Comparison of ENCODE assay signal across 23 cellular contexts in the genomic region with DNA sequence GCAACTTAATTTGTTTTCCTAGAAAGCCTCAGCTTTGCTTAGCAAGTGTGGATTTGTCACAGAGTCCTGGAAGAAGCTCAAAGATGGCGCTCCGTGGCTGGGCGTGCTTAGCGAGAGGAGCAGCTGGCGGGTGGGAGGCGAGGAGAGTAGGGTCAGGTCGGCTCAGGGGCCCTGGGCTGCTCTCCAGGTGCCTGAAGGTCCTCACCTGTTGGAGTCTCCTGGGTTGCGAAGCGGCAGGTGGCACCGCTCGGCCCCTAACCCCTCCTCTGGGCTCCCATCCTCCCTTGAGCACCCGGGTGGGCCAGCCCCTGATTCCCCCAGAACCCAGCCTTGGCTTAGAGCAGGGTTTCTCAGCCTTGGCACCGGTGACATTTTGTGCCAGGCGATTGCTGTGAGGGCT. TPM values are rescaled to one million over a fixed set of nuclear protein-coding genes. Genes with fewer than 3 reads are reported as not detected.
"Had no signal": no experiment of that assay in that cellular context is flagged by ENCODE, and none has a peak within 500 bp of the region (broad histone marks: within the 10 kb centered on the region; RNA-seq: fewer than 3 reads in every experiment).

No MANE protein-coding gene starts in this region.

- H3K9me3 ChIP-seq: adrenal gland, prostate gland, right atrium auricular region, tibial nerve had no signal

- H3K27ac Mint-ChIP-seq: activated B cell treated with CpG ODN at 0.5 μM for 24 hours; activated CD4-positive, alpha-beta memory T cell treated with anti-CD3 and anti-CD28 coated beads, Interleukin-2, amount 10 ng/mL, durations not matched to agents 7 days and 5 days; activated naive CD4-positive, alpha-beta T cell treated with anti-CD3 and anti-CD28 coated beads, Interleukin-2, amount 50 U/mL, for 72 hours; effector memory CD8-positive, alpha-beta T cell; stimulated activated naive CD8-positive, alpha-beta T cell treated with anti-CD3 and anti-CD28 coated beads, Interleukin-15, Interleukin-2, amounts not matched to agents 100 ng/mL and 50 ng/mL, for 24 hours; T-helper 2 cell treated with Interferon-gamma antibody and Interleukin-4, amounts not matched to agents 5 μg/mL and 100 μg/mL, for 36 hours had no signal

- H3K4me2 ChIP-seq: hepatocyte had no signal

- H2AFZ ChIP-seq: hepatocyte had no signal

- ATAC-seq: activated naive CD4-positive, alpha-beta T cell treated with anti-CD3 and anti-CD28 coated beads, Interleukin-2, amount 50 U/mL, for 72 hours; activated T-cell treated with anti-CD3 and anti-CD28 coated beads, Interleukin-2, amount 50 U/mL, for 4 hours; effector memory CD8-positive, alpha-beta T cell had no signal

- H3K36me3 ChIP-seq: adrenal gland, prostate gland, right atrium auricular region, tibial nerve had no signal

- DNase-seq: activated B cell treated with CpG ODN at 0.5 μM for 24 hours; activated CD4-positive, alpha-beta memory T cell treated with anti-CD3 and anti-CD28 coated beads, Interleukin-2, amount 10 ng/mL, durations not matched to agents 7 days and 5 days; activated CD4-positive, alpha-beta T cell treated with anti-CD3 and anti-CD28 coated beads for 4 hours; activated gamma-delta T cell treated with Interleukin-2 at 50 U/mL for 16 hours; activated T-cell treated with anti-CD3 and anti-CD28 coated beads, Interleukin-2, amount 50 U/mL, for 4 hours; adrenal gland; dermis blood vessel endothelial cell; effector memory CD8-positive, alpha-beta T cell; foreskin fibroblast; mammary epithelial cell; small intestine; stimulated activated CD4-positive, alpha-beta T cell treated with anti-CD3 and anti-CD28 coated beads, Interleukin-15, amount 100 ng/mL, for 24 hours; stimulated activated CD4-positive, alpha-beta T cell treated with anti-CD3 and anti-CD28 coated beads, Interleukin-2, amount 100 ng/mL, for 48 hours had no signal

- H3K27me3 ChIP-seq: adrenal gland, hepatocyte, right atrium auricular region had no signal

- H3K36me3 Mint-ChIP-seq: activated naive CD4-positive, alpha-beta T cell treated with anti-CD3 and anti-CD28 coated beads, Interleukin-2, amount 50 U/mL, for 72 hours had no signal

- H3K4me1 ChIP-seq: adrenal gland, prostate gland, right atrium auricular region, tibial nerve had no signal

- H3K27ac ChIP-seq: adrenal gland, hepatocyte, prostate gland, right atrium auricular region, tibial nerve had no signal

- H3K4me3 ChIP-seq: adrenal gland, hepatocyte, prostate gland, right atrium auricular region, tibial nerve had no signal

- H3K4me1 Mint-ChIP-seq: activated CD4-positive, alpha-beta memory T cell treated with anti-CD3 and anti-CD28 coated beads, Interleukin-2, amount 10 ng/mL, durations not matched to agents 7 days and 5 days had no signal

- H3K9me3 Mint-ChIP-seq: activated B cell treated with CpG ODN at 0.5 μM for 24 hours; activated CD4-positive, alpha-beta memory T cell treated with anti-CD3 and anti-CD28 coated beads, Interleukin-2, amount 10 ng/mL, durations not matched to agents 7 days and 5 days; activated naive CD4-positive, alpha-beta T cell treated with anti-CD3 and anti-CD28 coated beads, Interleukin-2, amount 50 U/mL, for 72 hours; activated T-cell treated with anti-CD3 and anti-CD28 coated beads, Interleukin-2, amount 50 U/mL, for 4 hours; effector memory CD8-positive, alpha-beta T cell; stimulated activated naive CD8-positive, alpha-beta T cell treated with anti-CD3 and anti-CD28 coated beads, Interleukin-15, Interleukin-2, amounts not matched to agents 100 ng/mL and 50 ng/mL, for 24 hours; T-helper 2 cell treated with Interferon-gamma antibody and Interleukin-4, amounts not matched to agents 5 μg/mL and 100 μg/mL, for 36 hours had no signal

- H3K79me2 ChIP-seq: hepatocyte had no signal

- H3K4me3 Mint-ChIP-seq: activated B cell treated with CpG ODN at 0.5 μM for 24 hours; activated CD4-positive, alpha-beta memory T cell treated with anti-CD3 and anti-CD28 coated beads, Interleukin-2, amount 10 ng/mL, durations not matched to agents 7 days and 5 days; activated T-cell treated with anti-CD3 and anti-CD28 coated beads, Interleukin-2, amount 50 U/mL, for 4 hours; effector memory CD8-positive, alpha-beta T cell; stimulated activated naive CD8-positive, alpha-beta T cell treated with anti-CD3 and anti-CD28 coated beads, Interleukin-15, Interleukin-2, amounts not matched to agents 100 ng/mL and 50 ng/mL, for 24 hours; T-helper 2 cell treated with Interferon-gamma antibody and Interleukin-4, amounts not matched to agents 5 μg/mL and 100 μg/mL, for 36 hours had no signal

RNA-seq across cellular contexts. Expression of gene LRTM2, which starts 25.1 kb away (rescaled TPM):
- total RNA-seq: activated B cell treated with CpG ODN at 0.5 μM for 24 hours; activated CD4-positive, alpha-beta memory T cell treated with anti-CD3 and anti-CD28 coated beads, Interleukin-2, amount 10 ng/mL, durations not matched to agents 7 days and 5 days; activated naive CD4-positive, alpha-beta T cell treated with anti-CD3 and anti-CD28 coated beads, Interleukin-2, amount 50 U/mL, for 72 hours; adrenal gland; bronchial epithelial cell; dermis blood vessel endothelial cell; glomerular endothelial cell; hepatocyte; mammary epithelial cell; omental fat pad; prostate gland; right atrium auricular region; tibial nerve had no signal
- polyA plus RNA-seq: adrenal gland, hepatocyte, mammary epithelial cell had no signal
